ENCODE assay signal across 9 cellular contexts in genomic region chr10:125156739-125157472, GRCh38. TPM values are rescaled to one million over a fixed set of nuclear protein-coding genes. Genes with fewer than 3 reads are reported as not detected.
A peak's percentile ranks its signal among the peaks of the same experiment; 100 is the strongest.
DNase-seq lines count a peak whose midpoint lies in the region; ATAC-seq and TF ChIP-seq lines count a peak whose summit lies in the region.
"Had no signal": no experiment of that assay in that cellular context is flagged by ENCODE, and none has a peak within 500 bp of the region (broad histone marks: within the 10 kb centered on the region; RNA-seq: fewer than 3 reads in every experiment).

No MANE protein-coding gene starts in this region.

- no peak overlapping the region for H2BK12ac ChIP-seq in neuronal stem cell (ENCODE audit: low read length)

- TF ChIP-seq CTCF in CD14-positive monocyte (IDR thresholded peaks at IDR 0.05) (no peak), esophagus squamous epithelium (IDR thresholded peaks at IDR 0.05) (no peak)

- H3K27ac ChIP-seq in esophagus squamous epithelium = peak overlapping the region; percentile 12 to 99 (median 98)
- no peak overlapping the region for H3K27ac ChIP-seq in neuronal stem cell (replicated peaks; ENCODE audit: low read length)

- peak overlapping the region; percentile 22 for H3K4me2 ChIP-seq in neuronal stem cell (ENCODE audit: insufficient read depth, low read length, poor library complexity, severe bottlenecking)

- H3K27me3 Mint-ChIP-seq in CD14-positive monocyte (ENCODE audit: low read depth in 3 of 3) = peaks cover under 1 to 1% (median 1%) of the 10 kb centered on the region in 3 donors

- H2AK5ac ChIP-seq in neuronal stem cell (ENCODE audit: low read depth, low read length) = no peak overlapping the region

- H3K9me3 ChIP-seq in esophagus squamous epithelium (no peaks in the 10 kb centered on the region), neuronal stem cell (replicated peaks in 1 of 2; ENCODE audit: control insufficient read depth in 2 of 2, insufficient read depth in 1 of 2, low read depth in 1 of 2, low read length in 2 of 2) (no peaks in the 10 kb centered on the region)

- no peak overlapping the region for H2AFZ ChIP-seq in neuronal stem cell (ENCODE audit: low read length)

- intact Hi-C loops in CD14-positive monocyte (cut with micrococcal nuclease) = loop anchor here (5.0 to 10.0 kb wide), 3 partner anchors 95 to 2002 kb away; partner anchors contain the start of genes BCCIP (in 2 of the 2), UROS (in 2 of the 2) and BUB3 (in 1 of the 2)
- intact Hi-C loops in esophagus squamous epithelium (cut with DNase I) = loop anchor here (10.0 kb wide), 1 partner anchor 92 kb away; no protein-coding TSS in a partner anchor

- H3K18ac ChIP-seq in neuronal stem cell (ENCODE audit: low read length) = no peak overlapping the region

- no peak overlapping the region for H3K23ac ChIP-seq in neuronal stem cell (ENCODE audit: low read depth, low read length, poor library complexity)

- no peak overlapping the region for H3K27ac Mint-ChIP-seq in CD14-positive monocyte

- peaks cover 65% of the 10 kb centered on the region for H3K4me1 Mint-ChIP-seq in CD14-positive monocyte

- no peak overlapping the region for H3K14ac ChIP-seq in neuronal stem cell (ENCODE audit: low read length)

- TF ChIP-seq POLR2A in esophagus squamous epithelium (IDR thresholded peaks at IDR 0.05) = no peak

- 25 to 42% methylated on average over 13 of the region's 13 CpGs for WGBS in esophagus squamous epithelium, 2 donors
- WGBS in neuronal stem cell (ENCODE audit: extremely low coverage in 2 of 2, insufficient read length in 2 of 2, insufficient replicate concordance in 1 of 2), 2 donors = no CpG with 5 or more reads among the region's 13 CpGs

- no peak for DNase-seq in CD14-positive monocyte (ENCODE audit: low spot score)
- DNase-seq in NCI-H69 (lab: John Stamatoyannopoulos, UW) = peak; percentile 59
- DNase-seq in esophagus squamous epithelium (lab: John Stamatoyannopoulos, UW) = no peak
- no peak for DNase-seq in neuronal stem cell (ENCODE audit: low spot score)
- DNase-seq in NCI-H1048 (lab: John Stamatoyannopoulos, UW) = no peak
- DNase-seq: activated T-cell treated with anti-CD3 and anti-CD28 coated beads, Interleukin-2, amount 50 U/mL, for 48 hours had no signal

- H4K8ac ChIP-seq in neuronal stem cell (ENCODE audit: low read depth, low read length) = no peak overlapping the region

- no peak for ATAC-seq in GM19351 (IDR thresholded peaks at IDR 0.05; ENCODE audit: unreplicated experiment)
- no peak for ATAC-seq in HG02970 (IDR thresholded peaks at IDR 0.05; ENCODE audit: low FRiP score, unreplicated experiment)
- ATAC-seq in HG02852 (IDR thresholded peaks at IDR 0.05; ENCODE audit: unreplicated experiment) = no peak

- H3K36me3 ChIP-seq in esophagus squamous epithelium = no peaks in the 10 kb centered on the region
- H3K36me3 ChIP-seq in neuronal stem cell (replicated peaks in 1 of 2; ENCODE audit: control insufficient read depth in 2 of 2, insufficient read depth in 2 of 2, low read length in 2 of 2) = peaks cover 0 to 19% of the 10 kb centered on the region in 2 donors

- H3K79me1 ChIP-seq in neuronal stem cell (ENCODE audit: low read depth, low read length) = peaks cover 3% of the 10 kb centered on the region

- H3K9me3 Mint-ChIP-seq in CD14-positive monocyte = no peaks in the 10 kb centered on the region

- H2BK120ac ChIP-seq in neuronal stem cell (ENCODE audit: low read depth, low read length) = no peak overlapping the region

- H3K9ac ChIP-seq in neuronal stem cell (ENCODE audit: low read depth, low read length, poor library complexity) = no peak overlapping the region

- H3K4ac ChIP-seq in neuronal stem cell (ENCODE audit: low read length) = no peak overlapping the region

- H3K4me3 ChIP-seq in esophagus squamous epithelium = peak overlapping the region in 3 of 4 donors; percentile 72 to 97 (median 81)
- H3K4me3 ChIP-seq in neuronal stem cell (ENCODE audit: low read length in 2 of 2) = peak overlapping the region in 1 of 2 donors; percentile 84

- H3K4me1 ChIP-seq in esophagus squamous epithelium (peaks cover 29 to 79% (median 52%) of the 10 kb centered on the region in 3 donors), neuronal stem cell (ENCODE audit: control insufficient read depth in 2 of 2, insufficient read depth in 1 of 2, low read depth in 1 of 2, low read length in 2 of 2) (peaks cover 31 to 40% of the 10 kb centered on the region in 2 donors)

- no peak overlapping the region for H2BK15ac ChIP-seq in neuronal stem cell (ENCODE audit: low read length)

- H3K36me3 Mint-ChIP-seq in CD14-positive monocyte = peaks cover 9 to 12% of the 10 kb centered on the region in 2 donors

- H3K27me3 ChIP-seq in esophagus squamous epithelium = no peaks in the 10 kb centered on the region
- H3K27me3 ChIP-seq in neuronal stem cell (ENCODE audit: control insufficient read depth in 3 of 3, insufficient read depth in 3 of 3, low read depth in 1 of 3, low read length in 3 of 3) = no peaks in the 10 kb centered on the region

- peak overlapping the region; percentile 93 for H3K4me3 Mint-ChIP-seq in CD14-positive monocyte

- no peak overlapping the region for H4K91ac ChIP-seq in neuronal stem cell (ENCODE audit: low read depth, low read length, poor library complexity)

- no peak overlapping the region for H2BK5ac ChIP-seq in neuronal stem cell (ENCODE audit: low read length)

RNA-seq across cellular contexts. Expression of gene CTBP2, which starts 3.5 kb away (rescaled TPM):
- polyA plus RNA-seq in CD14-positive monocyte = 10 to 100 TPM; 40.9 to 41.1 TPM
- 10 to 100 TPM; 41.8 to 55.9 (median 47.1) TPM for total RNA-seq in esophagus squamous epithelium
- 55.2 TPM for polyA plus RNA-seq in neuronal stem cell (2013, experiment 1 of 2)
- 52.9 TPM for polyA plus RNA-seq in neuronal stem cell (2013, experiment 2 of 2)
